ENCODE assay signal across 8 cellular contexts in the genomic region with DNA sequence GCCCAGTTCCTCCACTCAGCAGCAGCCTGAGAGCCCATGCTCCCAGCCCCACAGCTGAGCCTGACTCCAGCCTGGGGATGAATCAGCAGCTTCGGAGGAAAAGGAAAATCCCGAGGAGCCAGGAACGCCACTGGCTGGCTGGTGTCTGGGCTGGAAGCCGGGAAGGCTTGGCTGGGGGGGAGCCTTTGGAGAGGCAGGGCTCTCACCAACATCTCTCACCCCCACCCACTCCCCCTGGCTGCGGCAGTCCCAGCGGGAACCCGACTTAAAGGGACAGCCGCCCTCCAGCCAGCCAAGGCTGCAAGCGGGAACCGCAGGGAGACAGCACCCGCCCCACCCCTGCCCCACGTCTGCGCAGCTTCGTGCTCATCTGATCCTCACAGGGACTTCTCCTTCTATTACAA. TPM values are rescaled to one million over a fixed set of nuclear protein-coding genes. Genes with fewer than 3 reads are reported as not detected.
DNase-seq lines count a peak whose midpoint lies in the region; ATAC-seq and TF ChIP-seq lines count a peak whose summit lies in the region.

No MANE protein-coding gene starts in this region.

- H3K27me3 ChIP-seq in smooth muscle cell (ENCODE audit: low read depth): no peaks in the 10 kb centered on the region

- H3K4me3 Mint-ChIP-seq in brain: peak overlapping the region; percentile 31 to 80 (median 68)

- peaks cover 34% of the 10 kb centered on the region for H3K36me3 Mint-ChIP-seq in brain

- DNase-seq in HFF-Myc (ENCODE audit: extremely low read depth, low read depth) (peak; percentile 88), iPS-NIHi7 (ENCODE audit: extremely low spot score) (peak; percentile 61), smooth muscle cell (lab: John Stamatoyannopoulos, UW; ENCODE audit: unreplicated experiment) (peak; percentile 73), GDM1 (lab: John Stamatoyannopoulos, UW) (no peak), T-helper 9 cell (no peak)

- H3K9ac ChIP-seq in smooth muscle cell (ENCODE audit: low read depth): peak overlapping the region; percentile 48

- H3K79me2 ChIP-seq in smooth muscle cell (ENCODE audit: low read depth): peaks cover 23% of the 10 kb centered on the region

- peaks cover 74% of the 10 kb centered on the region for H3K4me1 Mint-ChIP-seq in brain

- H3K9me3 Mint-ChIP-seq in brain: no peaks in the 10 kb centered on the region

- H3K36me3 ChIP-seq in smooth muscle cell (ENCODE audit: low read depth): no peaks in the 10 kb centered on the region

- no peaks in the 10 kb centered on the region for H3K9me3 ChIP-seq in smooth muscle cell (replicated peaks; ENCODE audit: low read depth)

- peaks cover 48% of the 10 kb centered on the region for H4K20me1 ChIP-seq in smooth muscle cell (ENCODE audit: low read depth)

- H3K4me1 ChIP-seq in smooth muscle cell (ENCODE audit: low read depth): peaks cover 12% of the 10 kb centered on the region

- peak; percentile 5 for TF ChIP-seq CTCF in HFF-Myc (IDR thresholded peaks at IDR 0.05; ENCODE audit: low read depth, low read length, missing control alignments)
- no peak for TF ChIP-seq CTCF in brain (conservative IDR thresholded peaks at IDR 0.05)
- no peak for TF ChIP-seq CTCF in smooth muscle cell (IDR thresholded peaks at IDR 0.05; ENCODE audit: borderline replicate concordance, insufficient read depth, poor library complexity, severe bottlenecking)

- no peak for ATAC-seq in GM19035 (IDR thresholded peaks at IDR 0.05; ENCODE audit: unreplicated experiment)
- ATAC-seq in HG03469 (IDR thresholded peaks at IDR 0.05; ENCODE audit: unreplicated experiment): no peak

- H3K27ac ChIP-seq in smooth muscle cell (ENCODE audit: low read depth): peak overlapping the region; percentile 89

- no peak overlapping the region for H2AFZ ChIP-seq in smooth muscle cell (ENCODE audit: low read depth)

- WGBS in smooth muscle cell (ENCODE audit: low lambda C conversion rate): 6% methylated on average over 10 of the region's 14 CpGs

- H3F3A ChIP-seq in smooth muscle cell (ENCODE audit: low read depth): peaks cover 9% of the 10 kb centered on the region

- H3K4me2 ChIP-seq in smooth muscle cell: peak overlapping the region; percentile 92

- H3K27ac Mint-ChIP-seq in brain: peak overlapping the region; percentile 71 to 94 (median 86)

- H3K27me3 Mint-ChIP-seq in brain: no peaks in the 10 kb centered on the region

- peak overlapping the region; percentile 49 for H3K4me3 ChIP-seq in HFF-Myc (replicated peaks; ENCODE audit: low read depth, low read length)
- H3K4me3 ChIP-seq in smooth muscle cell: peak overlapping the region; percentile 47

RNA-seq across cellular contexts. Expression of a gene that starts 28.4 kb away (rescaled TPM):
- polyA plus RNA-seq in brain (ENCODE audit: insufficient read depth, low read depth, low replicate concordance) (135 TPM), smooth muscle cell (37.6 and 49.0 TPM in 2 replicates)
- total RNA-seq in smooth muscle cell: 35.9 and 44.8 TPM in 2 replicates

RNA-seq across cellular contexts. Expression of a gene that starts 48.6 kb away (rescaled TPM):
- 20.4 TPM for polyA plus RNA-seq in brain (ENCODE audit: insufficient read depth, low read depth, low replicate concordance)
- 21.0 and 33.5 TPM in 2 replicates for total RNA-seq in smooth muscle cell
- 16.8 and 18.6 TPM in 2 replicates for polyA plus RNA-seq in smooth muscle cell

Comparison
In these comparisons a context has a peak if more than half of its experiments do, and no peak if none do; other contexts are left out.
1. DNase-seq: peak in HFF-Myc (single experiment), iPS-NIHi7 (single experiment) and smooth muscle cell (single experiment); none in GDM1 (single experiment) and T-helper 9 cell (single experiment).